Comparison of ENCODE assay signal across 8 cellular contexts in the genomic region with DNA sequence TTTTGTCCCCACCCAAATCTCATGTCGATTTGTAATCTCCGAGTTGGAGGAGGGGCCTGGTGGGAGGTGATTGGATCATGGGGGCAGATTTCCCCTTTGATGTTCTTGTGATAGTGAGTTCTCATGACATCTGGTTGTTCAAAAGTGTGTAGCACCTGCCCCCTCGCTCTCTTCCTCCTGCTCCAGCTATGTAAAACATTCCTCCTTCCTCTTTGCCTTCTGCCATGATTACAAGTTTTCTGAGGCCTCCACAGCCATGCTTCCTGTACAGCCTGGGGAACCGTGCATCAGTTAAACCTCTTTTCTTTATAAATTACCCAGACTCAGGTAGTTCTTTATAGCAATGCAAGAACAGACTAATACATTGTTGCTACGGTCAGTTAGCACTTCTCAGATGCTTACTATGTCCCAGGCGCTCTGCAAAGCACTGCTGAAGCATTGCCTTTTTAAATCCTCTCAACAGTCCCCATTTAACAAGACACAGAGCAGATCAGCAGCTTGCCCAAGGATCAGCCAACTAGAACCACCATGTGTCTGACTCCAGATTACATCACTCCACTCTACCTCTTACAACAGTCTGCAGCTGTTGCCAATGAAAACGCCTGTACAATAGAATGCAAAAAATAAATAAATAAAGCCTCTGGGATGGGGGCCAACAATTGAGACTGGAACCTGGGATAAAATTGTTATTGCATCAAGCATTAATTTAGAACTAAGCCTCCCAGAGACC. TPM values are rescaled to one million over a fixed set of nuclear protein-coding genes. Genes with fewer than 3 reads are reported as not detected.
DNase-seq lines count a peak whose midpoint lies in the region; ATAC-seq and TF ChIP-seq lines count a peak whose summit lies in the region.

No MANE protein-coding gene starts in this region.

- H3K4me1 Mint-ChIP-seq in brain (peaks cover 52% of the 10 kb centered on the region), CD14-positive monocyte (no peaks in the 10 kb centered on the region)

- H3K36me3 Mint-ChIP-seq in brain (no peaks in the 10 kb centered on the region), CD14-positive monocyte (no peaks in the 10 kb centered on the region)

- H3K27me3 ChIP-seq in lower lobe of right lung (ENCODE audit: low read depth), result no peaks in the 10 kb centered on the region
- H3K27me3 ChIP-seq in ascending aorta, result no peaks in the 10 kb centered on the region

- no peaks in the 10 kb centered on the region for H3K9me3 ChIP-seq in lower lobe of right lung
- H3K9me3 ChIP-seq in ascending aorta, result no peaks in the 10 kb centered on the region

- H3K27me3 Mint-ChIP-seq in brain (peaks cover 3% of the 10 kb centered on the region), CD14-positive monocyte (ENCODE audit: low read depth in 3 of 3) (peaks cover 0 to 4% (median 4%) of the 10 kb centered on the region in 3 donors)

- peaks cover 0 to 5% (median 2%) of the 10 kb centered on the region in 5 experiments for H3K9me3 Mint-ChIP-seq in brain
- H3K9me3 Mint-ChIP-seq in CD14-positive monocyte, result peaks cover 0 to 3% (median 0%) of the 10 kb centered on the region in 7 donors

- no peaks in the 10 kb centered on the region for H3K36me3 ChIP-seq in lower lobe of right lung
- H3K36me3 ChIP-seq in ascending aorta, result no peaks in the 10 kb centered on the region

- ATAC-seq in lower lobe of right lung, result peak; percentile 70 to 81

- H3K4me1 ChIP-seq in lower lobe of right lung, result no peaks in the 10 kb centered on the region
- H3K4me1 ChIP-seq in ascending aorta, result no peaks in the 10 kb centered on the region

- intact Hi-C loops in lower lobe of right lung (cut with DNase I), result no loop called here
- intact Hi-C loops in ascending aorta (cut with DNase I), result no loop called here
- intact Hi-C loops in CD14-positive monocyte (cut with micrococcal nuclease), result no loop called here

- peak overlapping the region; percentile 24 to 94 (median 82) for H3K27ac Mint-ChIP-seq in brain
- peak overlapping the region in 1 of 7 donors; percentile 13 for H3K27ac Mint-ChIP-seq in CD14-positive monocyte

- H3K27ac ChIP-seq in lower lobe of right lung (no peak overlapping the region), ascending aorta (no peak overlapping the region)

- peak; percentile 74 for DNase-seq in COR-L47 (lab: John Stamatoyannopoulos, UW)
- peak; percentile 99 for DNase-seq in NCI-H1694 treated with DMSO at 0.1 percent for 48 hours (lab: John Stamatoyannopoulos, UW)
- no peak for DNase-seq in lower lobe of right lung
- no peak for DNase-seq in ascending aorta (ENCODE audit: low spot score in 2 of 2)
- no peak for DNase-seq in activated gamma-delta T cell treated with Interleukin-2 at 50 U/mL for 16 hours
- DNase-seq in cortex of kidney (lab: John Stamatoyannopoulos, UW), result no peak
- DNase-seq in CD14-positive monocyte (ENCODE audit: low spot score), result no peak

- H3K4me3 ChIP-seq in lower lobe of right lung (no peak overlapping the region), ascending aorta (no peak overlapping the region)

- H3K4me3 Mint-ChIP-seq in brain (peak overlapping the region in 1 of 5 experiments; percentile 4), CD14-positive monocyte (no peak overlapping the region)

- no peak for TF ChIP-seq CTCF in brain (conservative IDR thresholded peaks at IDR 0.05)
- no peak for TF ChIP-seq CTCF in lower lobe of right lung (IDR thresholded peaks at IDR 0.05)
- no peak for TF ChIP-seq CTCF in ascending aorta (IDR thresholded peaks at IDR 0.05)
- no peak for TF ChIP-seq CTCF in CD14-positive monocyte (IDR thresholded peaks at IDR 0.05)

RNA-seq across cellular contexts. Expression of gene USP1, which starts 52.4 kb away (rescaled TPM):
- polyA plus RNA-seq in brain (ENCODE audit: insufficient read depth, low read depth, low replicate concordance) (20.3 TPM), CD14-positive monocyte (10 to 100 TPM; 13.6 to 24.0 TPM)
- total RNA-seq in lower lobe of right lung (22.3 TPM), ascending aorta (19.4 TPM)

Comparison
In these comparisons a context has a peak if more than half of its experiments do, and no peak if none do; other contexts are left out.
1. DNase-seq: peak in COR-L47 (single experiment) and NCI-H1694 treated with DMSO at 0.1 percent for 48 hours (single experiment); none in lower lobe of right lung (single experiment), ascending aorta (0 of 2), activated gamma-delta T cell treated with Interleukin-2 at 50 U/mL for 16 hours (single experiment), cortex of kidney (single experiment) and CD14-positive monocyte (single experiment).